35 cellular contexts compared by ENCODE assay signal in genomic region chr11:114609429-114609828, GRCh38. TPM values are rescaled to one million over a fixed set of nuclear protein-coding genes. Genes with fewer than 3 reads are reported as not detected.
"Had no signal": no experiment of that assay in that cellular context is flagged by ENCODE, and none has a peak within 500 bp of the region (broad histone marks: within the 10 kb centered on the region; RNA-seq: fewer than 3 reads in every experiment).

No MANE protein-coding gene starts in this region.

- H3K4me1 ChIP-seq: left ventricle myocardium inferior, neural progenitor cell, right atrium auricular region, right lobe of liver, stomach, suprapubic skin, tibial artery, upper lobe of right lung had no signal

- H3K9me3 ChIP-seq: right atrium auricular region, right lobe of liver, stomach, suprapubic skin, thoracic aorta, upper lobe of right lung had no signal

- H3K4me3 ChIP-seq: left ventricle myocardium inferior, lung, neural progenitor cell, ovary, right atrium auricular region, right lobe of liver, smooth muscle cell, stomach, suprapubic skin, thoracic aorta, tibial artery, upper lobe of right lung had no signal

- H3K9ac ChIP-seq: neural progenitor cell had no signal

- H3K27ac ChIP-seq: left ventricle myocardium inferior, neural progenitor cell, neutrophil, ovary, right atrium auricular region, right lobe of liver, stomach, suprapubic skin, thoracic aorta, tibial artery, upper lobe of right lung had no signal

- H3K36me3 ChIP-seq: left ventricle myocardium inferior, neural progenitor cell, neutrophil, ovary, right atrium auricular region, right lobe of liver, stomach, suprapubic skin, thoracic aorta, tibial artery, upper lobe of right lung had no signal

- H3K27me3 ChIP-seq: neural progenitor cell, neutrophil, ovary, right atrium auricular region, right lobe of liver, stomach, suprapubic skin, tibial artery, upper lobe of right lung had no signal

- DNase-seq: hypothalamus; islet precursor cell; left ventricle myocardium inferior; mesendoderm; naive B cell; natural killer cell; nephron progenitor cell; occipital lobe; ovary; right lobe of liver; stimulated activated CD4-positive, alpha-beta T cell treated with anti-CD3 and anti-CD28 coated beads, Interleukin-1b, Interleukin-23, amount 100 ng/mL, for 48 hours; stimulated activated CD4-positive, alpha-beta T cell treated with anti-CD3 and anti-CD28 coated beads, Interleukin-2, amount 100 ng/mL, for 48 hours; stimulated activated CD4-positive, alpha-beta T cell treated with anti-CD3 and anti-CD28 coated beads, Interleukin-4, amount 100 ng/mL, for 4 hours; stimulated activated CD8-positive, alpha-beta memory T cell treated with anti-CD3 and anti-CD28 coated beads, Interleukin-4, amount 100 ng/mL, for 48 hours; stimulated activated naive B cell treated with anti-CD40 and anti-IgM and Interleukin-4, amounts not matched to agents 10 μg/mL and 1 μg/mL and 100 μg/mL, for 72 hours; stimulated activated naive CD8-positive, alpha-beta T cell treated with anti-CD3 and anti-CD28 coated beads, Interleukin-15, Interleukin-2, amounts not matched to agents 100 U/mL and 50 U/mL, for 24 hours; stomach; tibial artery; trophoblast cell; upper lobe of right lung had no signal

RNA-seq across cellular contexts. Expression of gene NXPE4, which starts 13.8 kb away (rescaled TPM):
- total RNA-seq: kidney epithelial cell, left ventricle myocardium inferior, lower leg skin, lung, mesothelial cell of epicardium, mononuclear cell, natural killer cell, occipital lobe, ovary, progenitor cell of endocrine pancreas, pulmonary artery endothelial cell, renal cortical epithelial cell, right atrium auricular region, right lobe of liver, skeletal muscle tissue, smooth muscle cell, suprapubic skin, thoracic aorta, upper lobe of right lung had no signal

RNA-seq across cellular contexts. Expression of gene NXPE1, which starts 49.7 kb away (rescaled TPM):
- total RNA-seq: kidney epithelial cell, left ventricle myocardium inferior, lower leg skin, lung, mesothelial cell of epicardium, mononuclear cell, natural killer cell, occipital lobe, progenitor cell of endocrine pancreas, pulmonary artery endothelial cell, renal cortical epithelial cell, right atrium auricular region, right lobe of liver, skeletal muscle tissue, smooth muscle cell, suprapubic skin, thoracic aorta, upper lobe of right lung had no signal
